ENCODE assay signal across 11 cellular contexts in the genomic region with DNA sequence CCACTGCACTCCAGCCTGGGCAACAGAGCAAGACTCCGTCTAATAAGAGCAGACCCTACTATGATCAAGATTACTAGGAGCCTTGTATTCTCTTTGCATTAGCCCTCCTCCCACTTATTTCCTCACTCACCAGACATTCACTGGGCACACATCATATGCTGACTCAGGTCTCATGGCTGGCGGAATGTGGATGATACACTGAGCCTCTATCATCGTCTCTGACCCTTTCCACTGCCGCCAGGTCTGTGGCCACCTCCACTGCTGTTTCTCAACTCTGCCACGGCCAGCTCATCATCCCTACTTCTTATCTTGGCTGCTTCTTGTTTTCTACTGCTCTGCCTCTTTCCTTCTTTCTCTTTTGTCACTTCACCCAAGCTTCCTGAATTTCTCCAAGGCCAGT.
DNase-seq lines count a peak whose midpoint lies in the region; ATAC-seq lines count a peak whose summit lies in the region.
"Had no signal": no experiment of that assay in that cellular context is flagged by ENCODE, and none has a peak within 500 bp of the region (broad histone marks: within the 10 kb centered on the region; RNA-seq: fewer than 3 reads in every experiment).

No MANE protein-coding gene starts in this region.

- H3K27me3 Mint-ChIP-seq in activated naive CD8-positive, alpha-beta T cell treated with anti-CD3 and anti-CD28 coated beads, Interleukin-2, amount 10 ng/mL, durations not matched to agents 7 days and 5 days, result no peaks in the 10 kb centered on the region
- no peaks in the 10 kb centered on the region for H3K27me3 Mint-ChIP-seq in memory B cell

- H3K9me3 Mint-ChIP-seq in activated naive CD8-positive, alpha-beta T cell treated with anti-CD3 and anti-CD28 coated beads, Interleukin-2, amount 10 ng/mL, durations not matched to agents 7 days and 5 days, result no peaks in the 10 kb centered on the region
- no peaks in the 10 kb centered on the region for H3K9me3 Mint-ChIP-seq in memory B cell

- H3K27ac Mint-ChIP-seq in activated naive CD8-positive, alpha-beta T cell treated with anti-CD3 and anti-CD28 coated beads, Interleukin-2, amount 10 ng/mL, durations not matched to agents 7 days and 5 days, result peak overlapping the region; percentile 69
- peak overlapping the region; percentile 23 for H3K27ac Mint-ChIP-seq in memory B cell

- no peak overlapping the region for H3K4me3 Mint-ChIP-seq in activated naive CD8-positive, alpha-beta T cell treated with anti-CD3 and anti-CD28 coated beads, Interleukin-2, amount 10 ng/mL, durations not matched to agents 7 days and 5 days
- no peak overlapping the region for H3K4me3 Mint-ChIP-seq in memory B cell

- peaks cover 24% of the 10 kb centered on the region for H3K36me3 Mint-ChIP-seq in activated naive CD8-positive, alpha-beta T cell treated with anti-CD3 and anti-CD28 coated beads, Interleukin-2, amount 10 ng/mL, durations not matched to agents 7 days and 5 days
- peaks cover 16% of the 10 kb centered on the region for H3K36me3 Mint-ChIP-seq in memory B cell

- H3K4me1 Mint-ChIP-seq in activated naive CD8-positive, alpha-beta T cell treated with anti-CD3 and anti-CD28 coated beads, Interleukin-2, amount 10 ng/mL, durations not matched to agents 7 days and 5 days, result peaks cover 52% of the 10 kb centered on the region
- H3K4me1 Mint-ChIP-seq in memory B cell, result peaks cover 33% of the 10 kb centered on the region

- POLR2A ChIA-PET in activated naive CD8-positive, alpha-beta T cell treated with anti-CD3 and anti-CD28 coated beads, Interleukin-2, amount 10 ng/mL, durations not matched to agents 7 days and 5 days (lab: Charles Lee), result no interaction called here

- no peak for ATAC-seq in activated naive CD8-positive, alpha-beta T cell treated with anti-CD3 and anti-CD28 coated beads, Interleukin-2, amount 10 ng/mL, durations not matched to agents 7 days and 5 days (ENCODE audit: low read depth)
- ATAC-seq in memory B cell (ENCODE audit: low read depth) (no peak), GM18498 (IDR thresholded peaks at IDR 0.05; ENCODE audit: unreplicated experiment) (no peak)
- ATAC-seq: left colon had no signal

- DNase-seq in AG08396 (ENCODE audit: low spot score) (peak; percentile 8), HS-5 (ENCODE audit: low read depth) (peak; percentile 67), memory B cell (ENCODE audit: low spot score in 2 of 2) (no peak)
- no peak for DNase-seq in activated naive CD8-positive, alpha-beta T cell treated with anti-CD3 and anti-CD28 coated beads, Interleukin-2, amount 10 ng/mL, durations not matched to agents 7 days and 5 days
- DNase-seq in activated CD4-positive, CD25-positive, alpha-beta regulatory T cell treated with anti-CD3 and anti-CD28 coated beads, Interleukin-2, amount 50 U/mL, for 72 hours, result no peak
- DNase-seq in stimulated activated CD4-positive, alpha-beta T cell treated with anti-CD3 and anti-CD28 coated beads, Interleukin-2, amount 100 ng/mL, for 24 hours, result no peak
- DNase-seq in NK-92 treated with Interleukin-12 subunit alpha and Interleukin-12 subunit beta, amount 100 ng/mL, for 24 hours (lab: John Stamatoyannopoulos, UW), result no peak
- DNase-seq: activated effector memory CD4-positive, alpha-beta T cell treated with Interleukin-2 at 50 U/mL for 16 hours; left colon; T-helper 9 cell had no signal

Comparison
In these comparisons a context has a peak if more than half of its experiments do, and no peak if none do; other contexts are left out.
1. DNase-seq: peak in AG08396 (single experiment) and HS-5 (single experiment); none in activated naive CD8-positive, alpha-beta T cell treated with anti-CD3 and anti-CD28 coated beads, Interleukin-2, amount 10 ng/mL, durations not matched to agents 7 days and 5 days (single experiment), memory B cell (0 of 2), activated CD4-positive, CD25-positive, alpha-beta regulatory T cell treated with anti-CD3 and anti-CD28 coated beads, Interleukin-2, amount 50 U/mL, for 72 hours (single experiment), stimulated activated CD4-positive, alpha-beta T cell treated with anti-CD3 and anti-CD28 coated beads, Interleukin-2, amount 100 ng/mL, for 24 hours (0 of 2) and NK-92 treated with Interleukin-12 subunit alpha and Interleukin-12 subunit beta, amount 100 ng/mL, for 24 hours (single experiment).